ENCODE assay signal across 1 cellular context in genomic region chr13:100234006-100234405, GRCh38.
TF ChIP-seq lines count a peak whose summit lies in the region.

No MANE protein-coding gene starts in this region.

TF ChIP-seq in GM23338, 12 proteins besides CTCF, POLR2A, EP300 and RAD21 (continued from another document):
- TF ChIP-seq ZNF462 (CRISPR knock-in tag; IDR thresholded peaks at IDR 0.05), result no peak
- TF ChIP-seq EZH2 (IDR thresholded peaks at IDR 0.05; ENCODE audit: low read depth, unreplicated experiment), result no peak
- no peak for TF ChIP-seq STAT1 (IDR thresholded peaks at IDR 0.05; ENCODE audit: unreplicated experiment)
- no peak for TF ChIP-seq REST (IDR thresholded peaks at IDR 0.05; ENCODE audit: unreplicated experiment)
- TF ChIP-seq NANOG (IDR thresholded peaks at IDR 0.05; ENCODE audit: borderline replicate concordance), result no peak
- TF ChIP-seq ZNF114 (CRISPR knock-in tag; IDR thresholded peaks at IDR 0.05), result no peak
- TF ChIP-seq POLR2AphosphoS5 (IDR thresholded peaks at IDR 0.05; ENCODE audit: low read depth), result no peak
- TF ChIP-seq ZNF331 (CRISPR knock-in tag; IDR thresholded peaks at IDR 0.05; ENCODE audit: low read depth), result no peak
